14 cellular contexts compared by ENCODE assay signal in the genomic region with DNA sequence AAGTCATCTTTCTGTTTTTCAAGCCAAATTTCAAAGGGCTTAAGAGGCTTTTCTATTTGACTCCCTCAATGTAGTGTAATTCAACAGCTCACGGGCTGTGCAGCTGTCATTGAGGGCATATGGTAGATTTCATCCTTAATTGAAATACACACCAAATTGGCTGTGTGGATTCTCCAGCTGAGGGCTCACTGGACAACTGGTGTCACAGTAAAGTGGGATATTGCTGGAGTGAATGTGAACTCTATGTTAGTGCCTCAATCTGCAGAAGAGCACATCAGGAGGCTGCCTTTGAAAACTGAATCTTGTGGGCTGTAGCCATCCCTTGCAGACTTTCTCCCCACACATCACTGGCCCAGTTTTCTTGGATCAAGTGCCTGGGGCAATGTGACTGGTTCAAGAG.
"Had no signal": no experiment of that assay in that cellular context is flagged by ENCODE, and none has a peak within 500 bp of the region (broad histone marks: within the 10 kb centered on the region; RNA-seq: fewer than 3 reads in every experiment).

No MANE protein-coding gene starts in this region.

- H3K9me3 ChIP-seq: gastroesophageal sphincter, left lung, suprapubic skin had no signal

- H3K4me3 Mint-ChIP-seq: activated B cell treated with CpG ODN at 0.5 μM for 24 hours; activated T-helper 17 cell treated with anti-CD3 and anti-CD28 coated beads, Interleukin-2, amount 50 U/mL, for 72 hours; memory B cell; natural killer cell; stimulated activated naive CD8-positive, alpha-beta T cell treated with anti-CD3 and anti-CD28 coated beads, Interleukin-15, Interleukin-2, amounts not matched to agents 100 ng/mL and 50 ng/mL, for 24 hours; T-helper 2 cell treated with Interferon-gamma antibody and Interleukin-4, amounts not matched to agents 5 μg/mL and 100 μg/mL, for 36 hours had no signal

- H3K4me1 Mint-ChIP-seq: activated B cell treated with CpG ODN at 0.5 μM for 24 hours, memory B cell had no signal

- H3K4me1 ChIP-seq: gastroesophageal sphincter, left lung, suprapubic skin had no signal

- H3K27me3 ChIP-seq: gastroesophageal sphincter, left lung, suprapubic skin had no signal

- H3K27ac Mint-ChIP-seq: activated B cell treated with CpG ODN at 0.5 μM for 24 hours; activated T-helper 17 cell treated with anti-CD3 and anti-CD28 coated beads, Interleukin-2, amount 50 U/mL, for 72 hours; memory B cell; natural killer cell; progenitor cell of endocrine pancreas; stimulated activated naive CD8-positive, alpha-beta T cell treated with anti-CD3 and anti-CD28 coated beads, Interleukin-15, Interleukin-2, amounts not matched to agents 100 ng/mL and 50 ng/mL, for 24 hours; T-helper 2 cell treated with Interferon-gamma antibody and Interleukin-4, amounts not matched to agents 5 μg/mL and 100 μg/mL, for 36 hours had no signal

- H3K9me3 Mint-ChIP-seq: activated B cell treated with CpG ODN at 0.5 μM for 24 hours; activated T-helper 17 cell treated with anti-CD3 and anti-CD28 coated beads, Interleukin-2, amount 50 U/mL, for 72 hours; memory B cell; natural killer cell; T-helper 2 cell treated with Interferon-gamma antibody and Interleukin-4, amounts not matched to agents 5 μg/mL and 100 μg/mL, for 36 hours had no signal

- H3K4me3 ChIP-seq: gastroesophageal sphincter, left lung, smooth muscle cell, suprapubic skin had no signal

- H3K27ac ChIP-seq: gastroesophageal sphincter, left lung, suprapubic skin had no signal

- H3K4me2 ChIP-seq: smooth muscle cell had no signal

- DNase-seq: activated B cell treated with CpG ODN at 0.5 μM for 24 hours; activated CD4-positive, alpha-beta T cell treated with anti-CD3 and anti-CD28 coated beads for 48 hours; activated naive CD4-positive, alpha-beta T cell treated with Interleukin-2 at 50 U/mL for 16 hours; left lung; natural killer cell; nucleus accumbens had no signal

- ATAC-seq: activated T-helper 17 cell treated with anti-CD3 and anti-CD28 coated beads, Interleukin-2, amount 50 U/mL, for 72 hours; gastroesophageal sphincter; left lung; natural killer cell had no signal
